36 cellular contexts compared by ENCODE assay signal in the genomic region with DNA sequence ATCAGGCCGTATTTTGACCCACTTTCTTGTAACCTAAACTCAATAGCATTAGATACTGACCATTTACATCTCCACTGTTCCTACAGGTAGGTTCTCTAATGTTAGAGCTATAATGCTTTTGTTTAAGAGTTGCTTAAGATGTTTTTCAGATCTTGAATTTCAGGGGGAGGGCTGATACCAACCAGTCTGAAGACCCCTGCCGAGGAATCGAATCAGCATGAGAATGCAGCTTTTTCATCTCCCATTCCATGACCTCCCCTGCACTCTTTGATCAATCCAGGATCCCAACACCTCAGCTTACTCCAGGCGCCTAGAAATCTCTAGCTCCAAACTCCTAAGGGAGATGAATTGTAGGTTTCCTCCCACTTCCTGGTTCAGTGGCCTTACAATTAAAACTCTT.
"Had no signal": no experiment of that assay in that cellular context is flagged by ENCODE, and none has a peak within 500 bp of the region (broad histone marks: within the 10 kb centered on the region; RNA-seq: fewer than 3 reads in every experiment).

No MANE protein-coding gene starts in this region.

- H3K9me3 Mint-ChIP-seq: activated CD4-positive, alpha-beta memory T cell treated with anti-CD3 and anti-CD28 coated beads for 36 hours; activated CD4-positive, alpha-beta T cell treated with anti-CD3 and anti-CD28 coated beads, Interleukin-2, amount 10 ng/mL, durations not matched to agents 24 days and 14 days; activated naive CD8-positive, alpha-beta T cell treated with anti-CD3 and anti-CD28 coated beads, Interleukin-2, amount 10 ng/mL, durations not matched to agents 7 days and 5 days; activated T-helper 1 cell treated with anti-CD3 and anti-CD28 coated beads, Interleukin-12 subunit alpha, Interleukin-12 subunit beta, Interleukin-2, Interleukin-4 antibody, amounts not matched to agents 30 ng/mL and 10 ng/mL and 1 ng/mL, durations not matched to agents 14 hours and 24 hours and 36 hours; brain; mesothelial cell of epicardium; nephron progenitor cell had no signal

- H3K36me3 Mint-ChIP-seq: activated CD4-positive, alpha-beta memory T cell treated with anti-CD3 and anti-CD28 coated beads for 36 hours; activated naive CD8-positive, alpha-beta T cell treated with anti-CD3 and anti-CD28 coated beads, Interleukin-2, amount 10 ng/mL, durations not matched to agents 7 days and 5 days; brain; immature natural killer cell; mesothelial cell of epicardium; naive B cell; stimulated activated effector memory CD8-positive, alpha-beta T cell treated with anti-CD3 and anti-CD28 coated beads, Interleukin-12 subunit alpha, Interleukin-12 subunit beta, amount 100 ng/mL, for 72 hours had no signal

- H3K4me3 ChIP-seq: ascending aorta, cardiac muscle cell, coronary artery, dorsolateral prefrontal cortex, heart left ventricle, pancreas, psoas muscle, sigmoid colon, thoracic aorta had no signal

- H3K27ac ChIP-seq: ascending aorta, cardiac muscle cell, coronary artery, dorsolateral prefrontal cortex, heart left ventricle, pancreas, psoas muscle, sigmoid colon, thoracic aorta, WERI-Rb-1 had no signal

- H3K27me3 ChIP-seq: ascending aorta, cardiac muscle cell, dorsolateral prefrontal cortex, heart left ventricle, pancreas, sigmoid colon had no signal

- H3K27ac Mint-ChIP-seq: activated CD4-positive, alpha-beta memory T cell treated with anti-CD3 and anti-CD28 coated beads for 36 hours; activated CD4-positive, alpha-beta T cell treated with anti-CD3 and anti-CD28 coated beads, Interleukin-2, amount 10 ng/mL, durations not matched to agents 24 days and 14 days; activated naive CD4-positive, alpha-beta T cell treated with anti-CD3 and anti-CD28 coated beads for 36 hours; activated naive CD8-positive, alpha-beta T cell treated with anti-CD3 and anti-CD28 coated beads, Interleukin-2, amount 10 ng/mL, durations not matched to agents 7 days and 5 days; activated T-helper 1 cell treated with anti-CD3 and anti-CD28 coated beads, Interleukin-12 subunit alpha, Interleukin-12 subunit beta, Interleukin-2, Interleukin-4 antibody, amounts not matched to agents 30 ng/mL and 10 ng/mL and 1 ng/mL, durations not matched to agents 14 hours and 24 hours and 36 hours; brain; immature natural killer cell; mesothelial cell of epicardium; naive B cell; nephron progenitor cell; stimulated activated effector memory CD8-positive, alpha-beta T cell treated with anti-CD3 and anti-CD28 coated beads, Interleukin-12 subunit alpha, Interleukin-12 subunit beta, amount 100 ng/mL, for 72 hours; stimulated activated naive CD8-positive, alpha-beta T cell treated with anti-CD3 and anti-CD28 coated beads, Interleukin-15, Interleukin-2, amounts not matched to agents 100 ng/mL and 50 ng/mL, for 24 hours had no signal

- H3K36me3 ChIP-seq: ascending aorta, cardiac muscle cell, heart left ventricle, pancreas, sigmoid colon, thoracic aorta, WERI-Rb-1 had no signal

- H3K4me1 Mint-ChIP-seq: activated CD4-positive, alpha-beta T cell treated with anti-CD3 and anti-CD28 coated beads, Interleukin-2, amount 10 ng/mL, durations not matched to agents 24 days and 14 days; activated naive CD8-positive, alpha-beta T cell treated with anti-CD3 and anti-CD28 coated beads, Interleukin-2, amount 10 ng/mL, durations not matched to agents 7 days and 5 days; brain; immature natural killer cell; mesothelial cell of epicardium; naive B cell; stimulated activated effector memory CD8-positive, alpha-beta T cell treated with anti-CD3 and anti-CD28 coated beads, Interleukin-12 subunit alpha, Interleukin-12 subunit beta, amount 100 ng/mL, for 72 hours had no signal

- H3K4me3 Mint-ChIP-seq: activated CD4-positive, alpha-beta memory T cell treated with anti-CD3 and anti-CD28 coated beads for 36 hours; activated CD4-positive, alpha-beta T cell treated with anti-CD3 and anti-CD28 coated beads, Interleukin-2, amount 10 ng/mL, durations not matched to agents 24 days and 14 days; activated naive CD4-positive, alpha-beta T cell treated with anti-CD3 and anti-CD28 coated beads for 36 hours; activated naive CD8-positive, alpha-beta T cell treated with anti-CD3 and anti-CD28 coated beads, Interleukin-2, amount 10 ng/mL, durations not matched to agents 7 days and 5 days; activated T-helper 1 cell treated with anti-CD3 and anti-CD28 coated beads, Interleukin-12 subunit alpha, Interleukin-12 subunit beta, Interleukin-2, Interleukin-4 antibody, amounts not matched to agents 30 ng/mL and 10 ng/mL and 1 ng/mL, durations not matched to agents 14 hours and 24 hours and 36 hours; brain; immature natural killer cell; mesothelial cell of epicardium; naive B cell; nephron progenitor cell; stimulated activated effector memory CD8-positive, alpha-beta T cell treated with anti-CD3 and anti-CD28 coated beads, Interleukin-12 subunit alpha, Interleukin-12 subunit beta, amount 100 ng/mL, for 72 hours; stimulated activated naive CD8-positive, alpha-beta T cell treated with anti-CD3 and anti-CD28 coated beads, Interleukin-15, Interleukin-2, amounts not matched to agents 100 ng/mL and 50 ng/mL, for 24 hours had no signal

- H3K27me3 Mint-ChIP-seq: activated CD4-positive, alpha-beta memory T cell treated with anti-CD3 and anti-CD28 coated beads for 36 hours; activated CD4-positive, alpha-beta T cell treated with anti-CD3 and anti-CD28 coated beads, Interleukin-2, amount 10 ng/mL, durations not matched to agents 24 days and 14 days; activated naive CD8-positive, alpha-beta T cell treated with anti-CD3 and anti-CD28 coated beads, Interleukin-2, amount 10 ng/mL, durations not matched to agents 7 days and 5 days; brain; naive B cell; stimulated activated naive CD8-positive, alpha-beta T cell treated with anti-CD3 and anti-CD28 coated beads, Interleukin-15, Interleukin-2, amounts not matched to agents 100 ng/mL and 50 ng/mL, for 24 hours had no signal

- H3K4me1 ChIP-seq: ascending aorta, heart left ventricle, pancreas, psoas muscle, sigmoid colon had no signal

- H3K9me3 ChIP-seq: ascending aorta, heart left ventricle, pancreas, psoas muscle, sigmoid colon, thoracic aorta had no signal

- DNase-seq: activated CD4-positive, alpha-beta memory T cell treated with anti-CD3 and anti-CD28 coated beads for 36 hours; activated CD4-positive, alpha-beta T cell treated with anti-CD3 and anti-CD28 coated beads, Interleukin-2, amount 10 ng/mL, durations not matched to agents 24 days and 14 days; activated CD4-positive, CD25-positive, alpha-beta regulatory T cell treated with anti-CD3 and anti-CD28 coated beads, Interleukin-2, amount 50 U/mL, for 72 hours; activated CD8-positive, alpha-beta memory T cell treated with anti-CD3 and anti-CD28 coated beads, Interleukin-2, amount 50 U/mL, for 4 hours; activated effector memory CD4-positive, alpha-beta T cell treated with anti-CD3 and anti-CD28 coated beads, Interleukin-2, amount 50 U/mL, for 16 hours; activated naive CD4-positive, alpha-beta T cell treated with anti-CD3 and anti-CD28 coated beads for 36 hours; activated naive CD8-positive, alpha-beta T cell treated with anti-CD3 and anti-CD28 coated beads, Interleukin-2, amount 10 ng/mL, durations not matched to agents 7 days and 5 days; activated T-cell treated with anti-CD3 and anti-CD28 coated beads, Interleukin-2, amount 50 U/mL, for 1 hour; dorsolateral prefrontal cortex; effector memory CD4-positive, alpha-beta T cell; foreskin fibroblast; heart left ventricle; hypothalamus; immature natural killer cell; kidney; left colon; mammary epithelial cell; naive B cell; nephron progenitor cell; pancreas; psoas muscle; sigmoid colon; small intestine; stimulated activated CD4-positive, alpha-beta T cell treated with anti-CD3 and anti-CD28 coated beads, Interleukin-4, amount 100 ng/mL, for 24 hours; T-helper 9 cell; trophoblast cell; WERI-Rb-1 had no signal
